ENCODE assay signal across 23 cellular contexts in the genomic region with DNA sequence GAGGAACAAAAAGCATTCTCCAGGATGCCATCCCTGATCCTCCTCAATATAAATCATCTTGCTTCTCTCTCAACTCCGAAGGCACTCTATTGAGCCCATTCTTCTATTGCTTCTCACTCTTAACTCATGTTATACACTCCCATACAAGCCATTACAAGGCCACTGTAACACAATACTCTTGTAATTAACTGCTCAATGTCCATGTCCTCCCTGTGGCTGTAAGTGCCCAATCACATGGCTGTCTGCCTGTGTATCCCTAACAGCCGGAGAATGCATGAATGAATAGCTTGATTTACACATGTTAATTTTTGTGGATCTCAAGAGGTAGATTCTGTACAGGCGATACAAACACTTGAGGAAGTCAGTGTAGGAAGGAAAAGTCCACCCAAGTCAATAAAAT.
"Had no signal": no experiment of that assay in that cellular context is flagged by ENCODE, and none has a peak within 500 bp of the region (broad histone marks: within the 10 kb centered on the region; RNA-seq: fewer than 3 reads in every experiment).

No MANE protein-coding gene starts in this region.

- H3K27ac Mint-ChIP-seq: activated B cell treated with CpG ODN at 0.5 μM for 24 hours; activated CD4-positive, alpha-beta T cell treated with anti-CD3 and anti-CD28 coated beads for 36 hours; activated naive CD8-positive, alpha-beta T cell treated with anti-CD3 and anti-CD28 coated beads, Interleukin-2, amount 10 ng/mL, durations not matched to agents 7 days and 5 days; effector memory CD8-positive, alpha-beta T cell; natural killer cell had no signal

- H3K4me3 Mint-ChIP-seq: activated B cell treated with CpG ODN at 0.5 μM for 24 hours; activated CD4-positive, alpha-beta T cell treated with anti-CD3 and anti-CD28 coated beads for 36 hours; activated naive CD8-positive, alpha-beta T cell treated with anti-CD3 and anti-CD28 coated beads, Interleukin-2, amount 10 ng/mL, durations not matched to agents 7 days and 5 days; effector memory CD8-positive, alpha-beta T cell; natural killer cell had no signal

- ATAC-seq: activated CD4-positive, alpha-beta T cell treated with anti-CD3 and anti-CD28 coated beads for 36 hours; effector memory CD8-positive, alpha-beta T cell; esophagus mucosa; left ventricle myocardium superior; natural killer cell; pancreas; psoas muscle; upper lobe of right lung had no signal

- H3K9me3 Mint-ChIP-seq: activated B cell treated with CpG ODN at 0.5 μM for 24 hours; activated naive CD8-positive, alpha-beta T cell treated with anti-CD3 and anti-CD28 coated beads, Interleukin-2, amount 10 ng/mL, durations not matched to agents 7 days and 5 days had no signal

- H3K4me1 Mint-ChIP-seq: activated CD4-positive, alpha-beta T cell treated with anti-CD3 and anti-CD28 coated beads for 36 hours; activated naive CD8-positive, alpha-beta T cell treated with anti-CD3 and anti-CD28 coated beads, Interleukin-2, amount 10 ng/mL, durations not matched to agents 7 days and 5 days; natural killer cell had no signal

- DNase-seq: activated B cell treated with CpG ODN at 0.5 μM for 24 hours; activated CD4-positive, alpha-beta T cell treated with anti-CD3 and anti-CD28 coated beads for 36 hours; activated CD4-positive, alpha-beta T cell treated with anti-CD3 and anti-CD28 coated beads, Interleukin-2, amount 50 U/mL, for 4 hours; activated naive CD4-positive, alpha-beta T cell treated with Interleukin-2 at 50 U/mL for 16 hours; activated naive CD8-positive, alpha-beta T cell treated with anti-CD3 and anti-CD28 coated beads, Interleukin-2, amount 10 ng/mL, durations not matched to agents 7 days and 5 days; activated T-cell treated with anti-CD3 and anti-CD28 coated beads, Interleukin-2, amount 50 U/mL, for 48 hours; amygdala; colonic mucosa; dorsolateral prefrontal cortex; effector memory CD8-positive, alpha-beta T cell; glutamatergic neuron; hippocampal formation; left ventricle myocardium superior; midbrain; natural killer cell; pancreas; psoas muscle; spleen; stimulated activated CD4-positive, alpha-beta T cell treated with anti-CD3 and anti-CD28 coated beads, Interleukin-4, amount 100 ng/mL, for 1 hour; stimulated activated naive CD4-positive, alpha-beta T cell treated with Interleukin-2 at 50 U/mL for 16 hours; T1000; upper lobe of right lung had no signal

- H3K36me3 Mint-ChIP-seq: activated naive CD8-positive, alpha-beta T cell treated with anti-CD3 and anti-CD28 coated beads, Interleukin-2, amount 10 ng/mL, durations not matched to agents 7 days and 5 days; natural killer cell had no signal

- H3K27me3 Mint-ChIP-seq: activated B cell treated with CpG ODN at 0.5 μM for 24 hours; activated naive CD8-positive, alpha-beta T cell treated with anti-CD3 and anti-CD28 coated beads, Interleukin-2, amount 10 ng/mL, durations not matched to agents 7 days and 5 days had no signal
